In genomic region chr17:4939804-4940624, GRCh38 we compare ENCODE assay signal across 8 cellular contexts. TPM values are rescaled to one million over a fixed set of nuclear protein-coding genes. Genes with fewer than 3 reads are reported as not detected.
DNase-seq lines count a peak whose midpoint lies in the region; ATAC-seq lines count a peak whose summit lies in the region.

RNF167 (plus strand) TSS chr17:4940268; CDS start chr17:4940910, 642 bp downstream.
A gene with protein sequence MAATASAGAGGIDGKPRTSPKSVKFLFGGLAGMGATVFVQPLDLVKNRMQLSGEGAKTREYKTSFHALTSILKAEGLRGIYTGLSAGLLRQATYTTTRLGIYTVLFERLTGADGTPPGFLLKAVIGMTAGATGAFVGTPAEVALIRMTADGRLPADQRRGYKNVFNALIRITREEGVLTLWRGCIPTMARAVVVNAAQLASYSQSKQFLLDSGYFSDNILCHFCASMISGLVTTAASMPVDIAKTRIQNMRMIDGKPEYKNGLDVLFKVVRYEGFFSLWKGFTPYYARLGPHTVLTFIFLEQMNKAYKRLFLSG (minus strand): TSS chr17:4940046. CDS start chr17:4939910, 136 bp downstream.

- peaks cover 60 to 75% (median 67%) of the 10 kb centered on the region in 11 experiments for H3K36me3 ChIP-seq in BLaER1 treated with 17β-estradiol and CSF1 and Interleukin-3, amounts not matched to agents 10 nM and 100 nM

- H3K9ac ChIP-seq in BLaER1 treated with 17β-estradiol and CSF1 and Interleukin-3, amounts not matched to agents 10 nM and 100 nM, result peak within 1 kb of the TSS; percentile 91 to 100 (median 99)

- H4K20me1 ChIP-seq in BLaER1 treated with 17β-estradiol and CSF1 and Interleukin-3, amounts not matched to agents 10 nM and 100 nM, result peaks cover 28 to 84% (median 44%) of the 10 kb centered on the region in 11 experiments

- H3K4me1 ChIP-seq in BLaER1 treated with 17β-estradiol and CSF1 and Interleukin-3, amounts not matched to agents 10 nM and 100 nM, result peaks cover 56 to 83% (median 72%) of the 10 kb centered on the region in 10 experiments

- DNase-seq in NCI-H748 (lab: John Stamatoyannopoulos, UW; ENCODE audit: unreplicated experiment), result peak; percentile 100
- peak; percentile 92 for DNase-seq in activated CD4-positive, alpha-beta T cell treated with anti-CD3 and anti-CD28 coated beads, Interleukin-2, amount 50 U/mL, for 1 hour
- DNase-seq in cortex of kidney (lab: John Stamatoyannopoulos, UW), result peak; percentile 97
- peak; percentile 94 to 97 for DNase-seq in left colon
- peak; percentile 98 for DNase-seq in stimulated activated CD4-positive, alpha-beta T cell treated with anti-CD3 and anti-CD28 coated beads, Interleukin-1b, Interleukin-23, amount 100 ng/mL, for 48 hours

- intact Hi-C loops in left colon (cut with DNase I, micrococcal nuclease), result no loop called here

- no peaks in the 10 kb centered on the region for H3K27me3 ChIP-seq in BLaER1 treated with 17β-estradiol and CSF1 and Interleukin-3, amounts not matched to agents 10 nM and 100 nM

- peak within 1 kb of the TSS; percentile 84 to 99 (median 93) for H3K27ac ChIP-seq in BLaER1 treated with 17β-estradiol and CSF1 and Interleukin-3, amounts not matched to agents 10 nM and 100 nM

- peak within 1 kb of the TSS; percentile 80 to 100 (median 87) for H3K4me3 ChIP-seq in BLaER1 treated with 17β-estradiol and CSF1 and Interleukin-3, amounts not matched to agents 10 nM and 100 nM

- no peaks in the 10 kb centered on the region for H3K9me3 ChIP-seq in BLaER1 treated with 17β-estradiol and CSF1 and Interleukin-3, amounts not matched to agents 10 nM and 100 nM (replicated peaks in 1 of 11)

- peak within 1 kb of the TSS; percentile 97 to 100 (median 99) for H3K4me2 ChIP-seq in BLaER1 treated with 17β-estradiol and CSF1 and Interleukin-3, amounts not matched to agents 10 nM and 100 nM

- ATAC-seq in GM19351 (IDR thresholded peaks at IDR 0.05; ENCODE audit: unreplicated experiment) (peak; percentile 79), HG03521 (IDR thresholded peaks at IDR 0.05; ENCODE audit: unreplicated experiment) (peak; percentile 80), left colon (peak; percentile 85)

RNA-seq across cellular contexts. Expression of gene RNF167, which starts in this region (rescaled TPM):
- 100 to 1,000 TPM in 1 of 2 donors, 10 to 100 TPM in 1; 96.5 to 105 TPM for total RNA-seq in left colon

RNA-seq across cellular contexts. Expression of the second gene that starts in this region (rescaled TPM):
- total RNA-seq in left colon, result 10 to 100 TPM; 77.5 to 90.0 TPM

Comparison
In these comparisons a context has a peak if more than half of its experiments do, and no peak if none do; other contexts are left out.
1. Peak in every context shown above with its lines: DNase-seq, ATAC-seq, H3K4me3 ChIP-seq and H3K27ac ChIP-seq.